In the genomic region with DNA sequence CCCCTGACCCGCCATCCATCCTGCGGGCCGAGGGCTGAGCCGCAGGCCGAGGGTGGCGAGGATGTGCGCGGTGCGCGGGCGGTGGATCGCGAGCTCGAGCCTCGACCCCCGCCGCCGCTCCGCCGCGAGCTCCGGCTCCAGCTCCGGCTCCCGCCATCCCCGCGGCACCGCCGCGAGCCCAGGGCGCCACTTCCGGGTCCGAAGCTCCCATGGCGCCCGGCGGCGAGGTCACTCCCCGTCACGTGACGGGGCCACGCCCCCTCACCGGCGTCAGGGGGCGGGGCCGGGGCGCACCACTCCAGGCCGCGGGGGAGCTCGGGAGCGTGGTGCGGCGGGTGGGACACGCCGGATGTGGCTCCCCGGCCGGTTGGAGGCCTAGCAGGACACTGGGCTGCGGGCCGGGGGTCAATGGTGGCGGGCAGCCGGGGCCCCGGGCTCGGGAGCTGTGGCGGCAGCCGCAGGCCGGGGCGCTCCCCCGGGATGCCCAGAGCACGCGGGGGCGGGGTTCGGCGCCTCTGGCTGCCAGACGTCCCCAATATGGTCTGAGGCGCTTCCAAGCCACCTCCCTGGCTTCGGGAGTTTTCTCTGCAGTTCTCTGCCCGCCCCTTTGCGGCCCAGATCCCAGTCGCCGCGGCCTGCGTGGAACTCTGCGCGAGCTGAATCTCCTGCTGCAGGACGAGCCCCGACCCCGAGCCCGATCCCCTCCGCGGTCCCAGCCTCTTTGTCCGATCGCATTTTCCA, we compare ENCODE assay signal across 8 cellular contexts. TPM values are rescaled to one million over a fixed set of nuclear protein-coding genes. Genes with fewer than 3 reads are reported as not detected.
DNase-seq lines count a peak whose midpoint lies in the region; ATAC-seq and TF ChIP-seq lines count a peak whose summit lies in the region.

A gene with protein sequence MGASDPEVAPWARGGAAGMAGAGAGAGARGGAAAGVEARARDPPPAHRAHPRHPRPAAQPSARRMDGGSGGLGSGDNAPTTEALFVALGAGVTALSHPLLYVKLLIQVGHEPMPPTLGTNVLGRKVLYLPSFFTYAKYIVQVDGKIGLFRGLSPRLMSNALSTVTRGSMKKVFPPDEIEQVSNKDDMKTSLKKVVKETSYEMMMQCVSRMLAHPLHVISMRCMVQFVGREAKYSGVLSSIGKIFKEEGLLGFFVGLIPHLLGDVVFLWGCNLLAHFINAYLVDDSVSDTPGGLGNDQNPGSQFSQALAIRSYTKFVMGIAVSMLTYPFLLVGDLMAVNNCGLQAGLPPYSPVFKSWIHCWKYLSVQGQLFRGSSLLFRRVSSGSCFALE (minus strand): TSS at position 234 of the 741 bp plus-strand sequence. CDS start 23 bp downstream, at position 211.

- DNase-seq in AG10803 (ENCODE audit: low read depth), result peak; percentile 92
- peak; percentile 71 to 95 for DNase-seq in NCI-H446 (lab: John Stamatoyannopoulos, UW)
- peak; percentile 77 to 79 for DNase-seq in activated CD4-positive, alpha-beta T cell treated with anti-CD3 and anti-CD28 coated beads for 24 hours (ENCODE audit: low read depth in 2 of 2)
- DNase-seq in cerebellum (ENCODE audit: low spot score), result peak; percentile 95
- peak; percentile 92 for DNase-seq in kidney tubule cell (ENCODE audit: low spot score)
- DNase-seq in stimulated activated CD4-positive, alpha-beta T cell treated with anti-CD3 and anti-CD28 coated beads, Interleukin-1b, Interleukin-23, amount 100 ng/mL, for 1 hour (ENCODE audit: low read depth in 2 of 2), result peak; percentile 65 to 84

- H3K4me3 ChIP-seq in AG10803 (ENCODE audit: low read length), result peak within 1 kb of the TSS; percentile 99

- TF ChIP-seq CTCF in AG10803 (conservative IDR thresholded peaks at IDR 0.05; ENCODE audit: low read length), result no peak

- ATAC-seq in GM19025 (IDR thresholded peaks at IDR 0.05; ENCODE audit: low read depth, unreplicated experiment) (peak; percentile 93), HG03280 (IDR thresholded peaks at IDR 0.05; ENCODE audit: unreplicated experiment) (peak; percentile 92)

RNA-seq across cellular contexts. Expression of the gene that starts here (rescaled TPM):
- total RNA-seq in cerebellum, result 93.0 TPM

Comparison
In these comparisons a context has a peak if more than half of its experiments do, and no peak if none do; other contexts are left out.
1. Peak in every context shown above with its lines: DNase-seq, ATAC-seq and H3K4me3 ChIP-seq.